In genomic region chr4:3760833-3761232, GRCh38 we compare ENCODE assay signal across 1 cellular context.
TF ChIP-seq lines count a peak whose summit lies in the region.

No MANE protein-coding gene starts in this region.

TF ChIP-seq in H1, 55 proteins besides CTCF, POLR2A, EP300 and RAD21:
- no peak for TF ChIP-seq FOSL1 (IDR thresholded peaks at IDR 0.05; ENCODE audit: insufficient read depth, low read depth, low read length)
- no peak for TF ChIP-seq YY1 (IDR thresholded peaks at IDR 0.05; ENCODE audit: low read depth, low read length)
TF ChIP-seq in H1: peak in this region for 0.
